10 cellular contexts compared by ENCODE assay signal in genomic region chr6:158047120-158047518, GRCh38.
DNase-seq lines count a peak whose midpoint lies in the region; ATAC-seq and TF ChIP-seq lines count a peak whose summit lies in the region.
"Had no signal": no experiment of that assay in that cellular context is flagged by ENCODE, and none has a peak within 500 bp of the region (broad histone marks: within the 10 kb centered on the region; RNA-seq: fewer than 3 reads in every experiment).

No MANE protein-coding gene starts in this region.

- intact Hi-C loops in IMR-90 (cut with micrococcal nuclease) (no loop called here), Caco-2 (cut with micrococcal nuclease; ENCODE audit: unreplicated experiment) (no loop called here)

- CTCF ChIA-PET in IMR-90 (lab: Yijun Ruan, JAX) (no interaction called here), Caco-2 (lab: Charles Lee) (no interaction called here)

- peaks cover 48 to 90% of the 10 kb centered on the region in 2 experiments for H3K79me1 ChIP-seq in IMR-90 (ENCODE audit: low read depth in 1 of 2, low read length in 2 of 2)

- H3K4me3 ChIP-seq in IMR-90 (ENCODE audit: insufficient read depth, low read depth, low read length) (no peak overlapping the region), hepatocyte (no peak overlapping the region), Caco-2 (ENCODE audit: low read depth, low read length) (no peak overlapping the region)
- H3K4me3 ChIP-seq: pancreas, SK-N-MC had no signal

- H3K36me3 ChIP-seq in IMR-90 (ENCODE audit: control insufficient read depth, insufficient read depth, low read length): peaks cover 40% of the 10 kb centered on the region
- H3K36me3 ChIP-seq in hepatocyte (replicated peaks; ENCODE audit: insufficient read depth, low read depth): no peaks in the 10 kb centered on the region
- H3K36me3 ChIP-seq in Caco-2 (ENCODE audit: control insufficient read depth, insufficient read depth, low read length): peaks cover 1% of the 10 kb centered on the region; the same call in 1 of the 2 replicates
- H3K36me3 ChIP-seq: pancreas had no signal

- H2BK5ac ChIP-seq in IMR-90 (ENCODE audit: low read depth, low read length, poor library complexity, severe bottlenecking): peak overlapping the region; percentile 33

- peak overlapping the region in 1 of 2 experiments; percentile 36; a peak in 2 of 4 replicates for H4K8ac ChIP-seq in IMR-90 (ENCODE audit: low read depth in 2 of 2, low read length in 2 of 2)

- DNase-seq in IMR-90 (peak; percentile 59), activated T-cell treated with anti-CD3 and anti-CD28 coated beads for 1 hour (ENCODE audit: low read depth) (peak; percentile 25), hepatocyte (ENCODE audit: low spot score) (peak; percentile 56), SIG-M5 treated with dmso at 0.1 percent for 504 hours (lab: John Stamatoyannopoulos, UW; ENCODE audit: unreplicated experiment) (no peak), ACHN (no peak), Caco-2 (no peak)
- peak; percentile 41 to 63 for DNase-seq in stimulated activated CD8-positive, alpha-beta memory T cell treated with anti-CD3 and anti-CD28 coated beads, Interleukin-4, amount 100 ng/mL, for 4 hours (ENCODE audit: low read depth in 2 of 2, low spot score in 1 of 2)

- H3K27me3 ChIP-seq in IMR-90 (ENCODE audit: control insufficient read depth, insufficient read depth, low read length) (no peaks in the 10 kb centered on the region), hepatocyte (no peaks in the 10 kb centered on the region), Caco-2 (replicated peaks; ENCODE audit: control insufficient read depth, insufficient read depth, low read length) (no peaks in the 10 kb centered on the region)
- H3K27me3 ChIP-seq: pancreas had no signal

- H3K27ac ChIP-seq in IMR-90 (ENCODE audit: insufficient read depth, low read length): no peak overlapping the region
- peak overlapping the region; percentile 70 for H3K27ac ChIP-seq in hepatocyte
- H3K27ac ChIP-seq: pancreas, SK-N-MC had no signal

- peaks cover 54% of the 10 kb centered on the region for H3K36me3 Mint-ChIP-seq in Caco-2 (ENCODE audit: insufficient read depth, unreplicated experiment)

- peak overlapping the region; percentile 10; the same call in 1 of the 2 replicates for H2AK5ac ChIP-seq in IMR-90 (ENCODE audit: low read depth, low read length)

- in situ Hi-C loops in IMR-90 (cut with MboI; ENCODE audit: low sequenced_read_pairs): no loop called here
- in situ Hi-C loops in ACHN (cut with HindIII; ENCODE audit: low pct_ligation_motif_present, low pct_unique_long_range_greater_than_20kb, low sequenced_read_pairs): no loop called here

- H3K9me3 Mint-ChIP-seq in Caco-2 (ENCODE audit: unreplicated experiment): no peaks in the 10 kb centered on the region

- H3K9me1 ChIP-seq in IMR-90 (ENCODE audit: insufficient read depth, low read length): peaks cover 64% of the 10 kb centered on the region

- H3K4ac ChIP-seq in IMR-90 (ENCODE audit: low read depth, low read length): peak overlapping the region; percentile 72

- H3K9me3 ChIP-seq in IMR-90 (ENCODE audit: control insufficient read depth, insufficient read depth, low read length): no peaks in the 10 kb centered on the region
- no peaks in the 10 kb centered on the region for H3K9me3 ChIP-seq in hepatocyte (ENCODE audit: low read depth)
- no peaks in the 10 kb centered on the region for H3K9me3 ChIP-seq in Caco-2
- H3K9me3 ChIP-seq: pancreas had no signal

- BruUV-seq in IMR-90 (replicated peaks; lab: Mats Ljungman, UMichigan) (no TSS peak), Caco-2 (replicated peaks; lab: Mats Ljungman, UMichigan) (no TSS peak)

- ATAC-seq in IMR-90 (ENCODE audit: low read depth) (no peak), GM21737 (IDR thresholded peaks at IDR 0.05; ENCODE audit: unreplicated experiment) (no peak)

- H4K91ac ChIP-seq in IMR-90 (ENCODE audit: insufficient read depth, low read depth, low read length): peak overlapping the region; percentile 27; the same call in 1 of the 2 replicates

- no peak for TF ChIP-seq RAD21 in IMR-90 (IDR thresholded peaks at IDR 0.05; ENCODE audit: low read length)

- peak overlapping the region; percentile 1; the same call in 1 of the 2 replicates for H4K5ac ChIP-seq in IMR-90 (ENCODE audit: low read depth, low read length)

- no peaks in the 10 kb centered on the region for H3K9me2 ChIP-seq in hepatocyte (replicated peaks; ENCODE audit: insufficient read depth)

- no peaks in the 10 kb centered on the region for H3K79me2 ChIP-seq in hepatocyte

- H2BK20ac ChIP-seq in IMR-90 (ENCODE audit: low read depth, low read length): peak overlapping the region; percentile 85; the same call in 1 of the 2 replicates

- H3K4me3 Mint-ChIP-seq in Caco-2 (ENCODE audit: unreplicated experiment): no peak overlapping the region

- H3K27me3 Mint-ChIP-seq in Caco-2 (ENCODE audit: insufficient read depth, unreplicated experiment): no peaks in the 10 kb centered on the region

- no peak overlapping the region for H2AK9ac ChIP-seq in IMR-90 (replicated peaks; ENCODE audit: low read depth, low read length, poor library complexity)

- H2BK15ac ChIP-seq in IMR-90 (ENCODE audit: low read depth, low read length): 0 out of 3 replicates have a peak overlapping the region, but pooled peaks have one; percentile 7

- H3K4me1 ChIP-seq in IMR-90 (ENCODE audit: control insufficient read depth, insufficient read depth, low read length) (peaks cover 19% of the 10 kb centered on the region), hepatocyte (ENCODE audit: insufficient read depth) (peaks cover 25% of the 10 kb centered on the region), Caco-2 (peaks cover 51% of the 10 kb centered on the region)
- H3K4me1 ChIP-seq: pancreas had no signal

- no peak overlapping the region for H3K9ac ChIP-seq in IMR-90 (ENCODE audit: low read depth, low read length)

- H3K23ac ChIP-seq in IMR-90 (ENCODE audit: low read depth, low read length): 0 out of 2 replicates have a peak overlapping the region, but pooled peaks have one; percentile 54

- TF ChIP-seq POLR2A in IMR-90 (IDR thresholded peaks at IDR 0.05; ENCODE audit: low read depth, low read length): no peak

- WGBS in IMR-90 (ENCODE audit: extremely low coverage in 2 of 2, insufficient read length in 1 of 2), 2 experiments: 90% methylated on average over 2 of the region's 10 CpGs; no CpG with 5 or more reads in 1 of the 2 experiments
- 67% methylated on average over 10 of the region's 10 CpGs for WGBS in hepatocyte (ENCODE audit: low lambda C conversion rate, missing lambda C conversion rate)

- H4K20me1 ChIP-seq in IMR-90 (ENCODE audit: insufficient read depth, low read length) (no peaks in the 10 kb centered on the region), hepatocyte (ENCODE audit: insufficient read depth, poor library complexity, severe bottlenecking) (no peaks in the 10 kb centered on the region)

- H3K27ac Mint-ChIP-seq in Caco-2 (ENCODE audit: unreplicated experiment): no peak overlapping the region

- H3K4me1 Mint-ChIP-seq in Caco-2 (ENCODE audit: low read depth, unreplicated experiment): peaks cover 31% of the 10 kb centered on the region

- H3K4me2 ChIP-seq in IMR-90 (ENCODE audit: low read depth, low read length): no peak overlapping the region
- no peak overlapping the region for H3K4me2 ChIP-seq in hepatocyte

- POLR2A ChIA-PET in IMR-90 (lab: Charles Lee; ENCODE audit: unreplicated experiment) (no interaction called here), Caco-2 (lab: Charles Lee) (no interaction called here)

- peak overlapping the region; percentile 65 for H3K14ac ChIP-seq in IMR-90 (replicated peaks; ENCODE audit: low read depth, low read length)

- H3K56ac ChIP-seq in IMR-90 (ENCODE audit: extremely low read depth, insufficient read depth, low read length): no peak overlapping the region

- no peak for TF ChIP-seq CTCF in IMR-90 (conservative IDR thresholded peaks at IDR 0.05; ENCODE audit: low read depth, low read length)
- TF ChIP-seq CTCF in hepatocyte (IDR thresholded peaks at IDR 0.05; ENCODE audit: poor library complexity): no peak
- TF ChIP-seq CTCF in Caco-2 (IDR thresholded peaks at IDR 0.05; ENCODE audit: insufficient read depth in 1 of 2, low read depth in 1 of 2, low read length in 1 of 2, severe bottlenecking in 1 of 2, unreplicated experiment in 1 of 2): no peak

- dilution Hi-C loops in IMR-90 (cut with HindIII; ENCODE audit: low sequenced_read_pairs, unreplicated experiment): no loop called here

- H3K18ac ChIP-seq in IMR-90 (ENCODE audit: low read depth, low read length): peak overlapping the region; percentile 35; the same call in 1 of the 2 replicates

- H2BK120ac ChIP-seq in IMR-90 (ENCODE audit: low read depth, low read length): peak overlapping the region; percentile 72; the same call in 1 of the 2 replicates

- peak overlapping the region; percentile 1 for H2AFZ ChIP-seq in IMR-90 (replicated peaks; ENCODE audit: low read length, poor library complexity)
- H2AFZ ChIP-seq in hepatocyte: no peak overlapping the region

TF ChIP-seq in IMR-90, 13 proteins besides CTCF, POLR2A, EP300 and RAD21:
- TF ChIP-seq BHLHE40 (IDR thresholded peaks at IDR 0.05; ENCODE audit: low read depth, low read length) (no peak), CHD1 (IDR thresholded peaks at IDR 0.05; ENCODE audit: low read depth, low read length) (no peak), USF2 (IDR thresholded peaks at IDR 0.05; ENCODE audit: low read depth, low read length) (no peak), RCOR1 (IDR thresholded peaks at IDR 0.05; ENCODE audit: insufficient replicate concordance, low read length) (peak; percentile 41)

Comparison
In these comparisons a context has a peak if more than half of its experiments do, and no peak if none do; other contexts are left out.
1. DNase-seq: peak in IMR-90 (single experiment), activated T-cell treated with anti-CD3 and anti-CD28 coated beads for 1 hour (single experiment), hepatocyte (single experiment) and stimulated activated CD8-positive, alpha-beta memory T cell treated with anti-CD3 and anti-CD28 coated beads, Interleukin-4, amount 100 ng/mL, for 4 hours (2 of 2); none in SIG-M5 treated with dmso at 0.1 percent for 504 hours (single experiment), ACHN (single experiment) and Caco-2 (0 of 2).